Comparison of ENCODE assay signal across 8 cellular contexts in genomic region chr14:92105073-92105844, GRCh38. TPM values are rescaled to one million over a fixed set of nuclear protein-coding genes. Genes with fewer than 3 reads are reported as not detected.
DNase-seq lines count a peak whose midpoint lies in the region; ATAC-seq and TF ChIP-seq lines count a peak whose summit lies in the region.

No MANE protein-coding gene starts in this region.

- no peaks in the 10 kb centered on the region for H3K9me3 Mint-ChIP-seq in activated CD4-positive, alpha-beta T cell treated with anti-CD3 and anti-CD28 coated beads, Interleukin-2, amount 10 ng/mL, durations not matched to agents 24 days and 14 days
- H3K9me3 Mint-ChIP-seq in immature natural killer cell = no peaks in the 10 kb centered on the region

- peak overlapping the region; percentile 89 for H3K27ac Mint-ChIP-seq in activated CD4-positive, alpha-beta T cell treated with anti-CD3 and anti-CD28 coated beads, Interleukin-2, amount 10 ng/mL, durations not matched to agents 24 days and 14 days
- H3K27ac Mint-ChIP-seq in immature natural killer cell = peak overlapping the region; percentile 88 to 98 (median 94)

- H3K27me3 Mint-ChIP-seq in activated CD4-positive, alpha-beta T cell treated with anti-CD3 and anti-CD28 coated beads, Interleukin-2, amount 10 ng/mL, durations not matched to agents 24 days and 14 days = no peaks in the 10 kb centered on the region
- peaks cover 4 to 6% (median 5%) of the 10 kb centered on the region in 3 donors for H3K27me3 Mint-ChIP-seq in immature natural killer cell (ENCODE audit: low read depth in 3 of 3)

- TF ChIP-seq CTCF in adrenal gland (IDR thresholded peaks at IDR 0.05) = no peak

- H3K4me3 Mint-ChIP-seq in activated CD4-positive, alpha-beta T cell treated with anti-CD3 and anti-CD28 coated beads, Interleukin-2, amount 10 ng/mL, durations not matched to agents 24 days and 14 days = peak overlapping the region; percentile 89
- peak overlapping the region; percentile 93 to 100 (median 95) for H3K4me3 Mint-ChIP-seq in immature natural killer cell

- no peaks in the 10 kb centered on the region for H3K36me3 Mint-ChIP-seq in activated CD4-positive, alpha-beta T cell treated with anti-CD3 and anti-CD28 coated beads, Interleukin-2, amount 10 ng/mL, durations not matched to agents 24 days and 14 days (ENCODE audit: low read depth)
- no peaks in the 10 kb centered on the region for H3K36me3 Mint-ChIP-seq in immature natural killer cell

- no peak for TF ChIP-seq POLR2A in adrenal gland (IDR thresholded peaks at IDR 0.05)

- peaks cover 27% of the 10 kb centered on the region for H3K4me1 Mint-ChIP-seq in activated CD4-positive, alpha-beta T cell treated with anti-CD3 and anti-CD28 coated beads, Interleukin-2, amount 10 ng/mL, durations not matched to agents 24 days and 14 days
- H3K4me1 Mint-ChIP-seq in immature natural killer cell = peaks cover 14 to 24% of the 10 kb centered on the region in 2 donors

- peak; percentile 55 for DNase-seq in activated CD4-positive, alpha-beta T cell treated with anti-CD3 and anti-CD28 coated beads, Interleukin-2, amount 10 ng/mL, durations not matched to agents 24 days and 14 days
- no peak for DNase-seq in activated CD4-positive, alpha-beta T cell treated with anti-CD3 and anti-CD28 coated beads, Interleukin-2, amount 50 U/mL, for 48 hours
- DNase-seq in adrenal gland (no peak), immature natural killer cell (no peak), activated gamma-delta T cell treated with Interleukin-2 at 50 U/mL for 16 hours (no peak), nucleus accumbens (lab: John Stamatoyannopoulos, UW) (no peak)

- H3K4me1 ChIP-seq in adrenal gland (replicated peaks in 1 of 2) = peaks cover 6 to 17% of the 10 kb centered on the region in 2 donors
- H3K4me1 ChIP-seq in subcutaneous abdominal adipose tissue (ENCODE audit: control insufficient read depth in 5 of 5, insufficient read depth in 5 of 5, low read length in 5 of 5) = peaks cover 6 to 26% (median 16%) of the 10 kb centered on the region in 5 donors

- H3K36me3 ChIP-seq in adrenal gland (replicated peaks in 1 of 2) = no peaks in the 10 kb centered on the region
- H3K36me3 ChIP-seq in subcutaneous abdominal adipose tissue (ENCODE audit: control insufficient read depth in 5 of 5, insufficient read depth in 5 of 5, low read length in 5 of 5) = no peaks in the 10 kb centered on the region

- no peak for ATAC-seq in HG03469 (IDR thresholded peaks at IDR 0.05; ENCODE audit: unreplicated experiment)

- 51 to 60% (median 56%) methylated on average over 13 to 14 of the region's 14 CpGs for WGBS in adrenal gland, 4 donors

- peak overlapping the region in 3 of 4 donors; percentile 93 to 96 (median 94) for H3K4me3 ChIP-seq in adrenal gland
- peak overlapping the region; percentile 78 to 96 (median 90) for H3K4me3 ChIP-seq in subcutaneous abdominal adipose tissue (ENCODE audit: low read depth in 1 of 5, low read length in 5 of 5)

- H3K9ac ChIP-seq in subcutaneous abdominal adipose tissue (ENCODE audit: low read length in 5 of 5) = peak overlapping the region; percentile 71 to 83 (median 73)

- intact Hi-C loops in activated CD4-positive, alpha-beta T cell treated with anti-CD3 and anti-CD28 coated beads, Interleukin-2, amount 10 ng/mL, durations not matched to agents 24 days and 14 days (cut with micrococcal nuclease) = loop anchor here (5.0 kb wide), 1 partner anchor 687 kb away; the partner anchor contains the start of gene GOLGA5
- intact Hi-C loops in adrenal gland (cut with DNase I) = no loop called here

- no peaks in the 10 kb centered on the region for H3K9me3 ChIP-seq in adrenal gland (replicated peaks in 1 of 3)
- no peaks in the 10 kb centered on the region for H3K9me3 ChIP-seq in subcutaneous abdominal adipose tissue (ENCODE audit: control insufficient read depth in 5 of 5, low read length in 5 of 5)

- H3K27ac ChIP-seq in adrenal gland (peak overlapping the region; percentile 31 to 97 (median 93)), subcutaneous abdominal adipose tissue (ENCODE audit: low read depth, low read length) (peak overlapping the region; percentile 96)

- H3K27me3 ChIP-seq in adrenal gland (no peaks in the 10 kb centered on the region), subcutaneous abdominal adipose tissue (ENCODE audit: control insufficient read depth in 5 of 5, insufficient read depth in 4 of 5, low read length in 5 of 5) (no peaks in the 10 kb centered on the region)

RNA-seq across cellular contexts. Expression of gene ATXN3, which starts 1.1 kb away (rescaled TPM):
- total RNA-seq in activated CD4-positive, alpha-beta T cell treated with anti-CD3 and anti-CD28 coated beads, Interleukin-2, amount 10 ng/mL, durations not matched to agents 24 days and 14 days = 23.7 and 25.2 TPM in 2 replicates
- 10 to 100 TPM in 6 of 8 donors, 1 to 10 TPM in 2; 9.0 to 62.8 (median 21.8) TPM for total RNA-seq in adrenal gland
- polyA plus RNA-seq in adrenal gland (10 to 100 TPM; 15.4 to 41.5 (median 23.0) TPM), immature natural killer cell (10 to 100 TPM; 12.7 to 21.1 (median 20.3) TPM)

RNA-seq across cellular contexts. Expression of gene NDUFB1, which starts 16.2 kb away (rescaled TPM):
- 76.1 and 77.9 TPM in 2 replicates for total RNA-seq in activated CD4-positive, alpha-beta T cell treated with anti-CD3 and anti-CD28 coated beads, Interleukin-2, amount 10 ng/mL, durations not matched to agents 24 days and 14 days
- 100 to 1,000 TPM; 163 to 696 (median 213) TPM for total RNA-seq in adrenal gland
- polyA plus RNA-seq in adrenal gland (1,000 to 10,000 TPM in 2 of 3 donors, 100 to 1,000 TPM in 1; 718 to 1,935 (median 1,295) TPM), immature natural killer cell (100 to 1,000 TPM; 248 to 492 (median 335) TPM)

RNA-seq across cellular contexts. Expression of gene CPSF2, which starts 16.5 kb away (rescaled TPM):
- 111 and 120 TPM in 2 replicates for total RNA-seq in activated CD4-positive, alpha-beta T cell treated with anti-CD3 and anti-CD28 coated beads, Interleukin-2, amount 10 ng/mL, durations not matched to agents 24 days and 14 days
- 10 to 100 TPM; 25.1 to 66.7 (median 42.6) TPM for total RNA-seq in adrenal gland
- polyA plus RNA-seq in adrenal gland (10 to 100 TPM in 1 of 3 donors, 1 to 10 TPM in 2; 4.3 to 70.4 (median 6.9) TPM), immature natural killer cell (10 to 100 TPM; 19.2 to 38.2 (median 26.8) TPM)
